ENCODE assay signal across 7 cellular contexts in genomic region chr9:77188242-77188641, GRCh38.
"Had no signal": no experiment of that assay in that cellular context is flagged by ENCODE, and none has a peak within 500 bp of the region (broad histone marks: within the 10 kb centered on the region; RNA-seq: fewer than 3 reads in every experiment).

No MANE protein-coding gene starts in this region.

- FAIRE-seq: G401.6, GM12878, GM12892, GM18507, GM19239 had no signal

- ATAC-seq: GM12878 had no signal

- H3K4me3 ChIP-seq: GM12878 had no signal

- DNase-seq: GDM1, GF-D8 had no signal
